17 cellular contexts compared by ENCODE assay signal in the genomic region with DNA sequence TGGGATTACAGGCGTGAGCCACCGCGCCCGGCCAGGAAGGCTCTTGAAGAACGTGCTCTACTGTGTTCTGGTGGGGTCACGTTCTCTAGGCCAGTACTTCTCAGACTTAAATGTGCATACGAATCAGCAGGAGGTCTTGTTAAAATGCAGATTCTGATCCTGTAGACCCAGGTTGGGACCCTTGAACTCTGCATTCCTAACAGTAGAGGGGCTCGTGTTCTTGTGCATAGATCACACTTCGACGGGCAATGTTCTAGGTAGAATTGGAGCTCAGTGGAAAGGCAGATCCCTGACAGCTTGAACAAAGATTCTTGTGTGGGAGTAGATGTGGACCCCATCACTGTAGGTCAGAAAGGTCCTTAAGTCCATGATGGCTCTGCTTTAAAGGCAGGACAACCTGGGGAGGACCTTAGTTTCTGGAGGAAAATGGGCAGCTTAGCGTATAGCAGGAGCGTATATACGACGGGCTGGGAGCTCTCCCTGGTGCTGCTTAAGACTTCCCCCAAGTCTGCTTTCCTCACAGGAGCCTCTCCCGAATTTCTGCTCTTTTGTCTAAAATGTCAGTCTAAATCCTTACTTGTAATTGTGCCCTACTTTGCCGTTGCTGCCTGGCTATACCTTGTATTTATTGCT. TPM values are rescaled to one million over a fixed set of nuclear protein-coding genes. Genes with fewer than 3 reads are reported as not detected.
A peak's percentile ranks its signal among the peaks of the same experiment; 100 is the strongest.
DNase-seq lines count a peak whose midpoint lies in the region; ATAC-seq and TF ChIP-seq lines count a peak whose summit lies in the region.
"Had no signal": no experiment of that assay in that cellular context is flagged by ENCODE, and none has a peak within 500 bp of the region (broad histone marks: within the 10 kb centered on the region; RNA-seq: fewer than 3 reads in every experiment).

No MANE protein-coding gene starts in this region.

- no peak for TF ChIP-seq CTCF in A673 (conservative IDR thresholded peaks at IDR 0.05; ENCODE audit: low read depth, low read length)
- TF ChIP-seq CTCF in cardiac fibroblast (IDR thresholded peaks at IDR 0.05; ENCODE audit: low read depth, low read length): no peak

- intact Hi-C loops in A673 (cut with micrococcal nuclease; ENCODE audit: unreplicated experiment): no loop called here

- POLR2A ChIA-PET in A673 (lab: Charles Lee; ENCODE audit: low non-redundant PET): interaction anchor here (0.5 kb wide), 1 partner anchor 464 kb away, joined by 4 read pairs; no protein-coding TSS in a partner anchor

- CTCF ChIA-PET in A673 (lab: Charles Lee): no interaction called here

- DNase-seq in A673 (ENCODE audit: low spot score): peak; percentile 28
- peak; percentile 13 to 39 for DNase-seq in Kasumi-1 (lab: John Stamatoyannopoulos, UW)
- peak; percentile 60 to 64 for DNase-seq in cardiac fibroblast (ENCODE audit: low read depth in 2 of 2)
- DNase-seq in iPS DF 19.7 (ENCODE audit: low read depth, low spot score): peak; percentile 84
- DNase-seq in D341Med (ENCODE audit: low spot score): no peak
- no peak for DNase-seq in NCI-H774 (lab: John Stamatoyannopoulos, UW)
- DNase-seq in LoVo (ENCODE audit: low spot score): no peak
- DNase-seq: ACHN; activated CD8-positive, alpha-beta memory T cell treated with anti-CD3 and anti-CD28 coated beads, Interleukin-2, amount 10 ng/mL, durations not matched to agents 7 days and 5 days; activated naive CD4-positive, alpha-beta T cell treated with anti-CD3 and anti-CD28 coated beads, Interleukin-2, amount 10 ng/mL, durations not matched to agents 7 days and 5 days; dorsolateral prefrontal cortex; head of caudate nucleus; NCI-H1417; NCI-H526; tibial artery had no signal

- no peak overlapping the region for H3K27ac ChIP-seq in A673 (ENCODE audit: low read depth, low read length, poor library complexity, severe bottlenecking)
- H3K27ac ChIP-seq: dorsolateral prefrontal cortex, tibial artery had no signal

- ATAC-seq in GM21447 (IDR thresholded peaks at IDR 0.05; ENCODE audit: unreplicated experiment): no peak

- H3K9me3 ChIP-seq in A673 (ENCODE audit: low read depth, low read length, poor library complexity, severe bottlenecking): no peaks in the 10 kb centered on the region
- H3K9me3 ChIP-seq: tibial artery had no signal

- H3K27me3 ChIP-seq in A673 (replicated peaks; ENCODE audit: insufficient read depth, low read depth, low read length, poor library complexity): peaks cover 4% of the 10 kb centered on the region
- H3K27me3 ChIP-seq: dorsolateral prefrontal cortex, tibial artery had no signal

- H3K4me3 ChIP-seq in A673 (ENCODE audit: low read depth, low read length, poor library complexity, severe bottlenecking) (no peak overlapping the region), cardiac fibroblast (replicated peaks in 1 of 2; ENCODE audit: low read depth in 2 of 2, low read length in 2 of 2) (no peak overlapping the region)
- H3K4me3 ChIP-seq: dorsolateral prefrontal cortex, tibial artery had no signal

- BruUV-seq in A673 (replicated peaks; lab: Mats Ljungman, UMichigan): no TSS peak

- H3K36me3 ChIP-seq in A673 (ENCODE audit: insufficient read depth, low read length, poor library complexity, severe bottlenecking): no peaks in the 10 kb centered on the region
- H3K36me3 ChIP-seq: tibial artery had no signal

- no peaks in the 10 kb centered on the region for H3K4me1 ChIP-seq in A673 (ENCODE audit: insufficient read depth, low read length, poor library complexity, severe bottlenecking)
- H3K4me1 ChIP-seq: tibial artery had no signal

RNA-seq across cellular contexts. Expression of gene FAM81A, which starts 16.9 kb away (rescaled TPM):
- not detected in 2 replicates for total RNA-seq in A673 (2021)
- total RNA-seq: lung microvascular endothelial cell had no signal

RNA-seq across cellular contexts. Expression of gene MYO1E, which starts 48.4 kb away (rescaled TPM):
- 7.9 and 10.6 TPM in 2 replicates for total RNA-seq in A673 (2021)

Comparison
In these comparisons a context has a peak if more than half of its experiments do, and no peak if none do; other contexts are left out.
1. DNase-seq: peak in A673 (single experiment), Kasumi-1 (2 of 2), cardiac fibroblast (2 of 2) and iPS DF 19.7 (single experiment); none in D341Med (single experiment), NCI-H774 (single experiment) and LoVo (single experiment).